35 cellular contexts compared by ENCODE assay signal in genomic region chr1:34695580-34695979, GRCh38. TPM values are rescaled to one million over a fixed set of nuclear protein-coding genes. Genes with fewer than 3 reads are reported as not detected.
DNase-seq lines count a peak whose midpoint lies in the region; ATAC-seq, FAIRE-seq and TF ChIP-seq lines count a peak whose summit lies in the region.
"Had no signal": no experiment of that assay in that cellular context is flagged by ENCODE, and none has a peak within 500 bp of the region (broad histone marks: within the 10 kb centered on the region; RNA-seq: fewer than 3 reads in every experiment).

No MANE protein-coding gene starts in this region.

- no peaks in the 10 kb centered on the region for H3K9me3 ChIP-seq in HepG2 (ENCODE audit: low read length)
- no peaks in the 10 kb centered on the region for H3K9me3 ChIP-seq in right lobe of liver
- H3K9me3 ChIP-seq: BLaER1, ovary, suprapubic skin, upper lobe of left lung had no signal

- POLR2A ChIA-PET in HepG2 (lab: Yijun Ruan, JAX), result no interaction called here

- no peak for FAIRE-seq in HepG2 (lab: Jason Lieb, UNC)
- FAIRE-seq: endothelial cell of umbilical vein, frontal cortex, GM18507, keratinocyte had no signal

- 50% methylated on average over 7 of the region's 7 CpGs for WGBS in HepG2 (ENCODE audit: low lambda C conversion rate)
- 80% methylated on average over 7 of the region's 7 CpGs for WGBS in right lobe of liver (ENCODE audit: insufficient coverage, low coverage, low lambda C conversion rate, missing lambda C conversion rate)

- H3K36me3 Mint-ChIP-seq in activated naive CD8-positive, alpha-beta T cell treated with anti-CD3 and anti-CD28 coated beads for 36 hours, result no peaks in the 10 kb centered on the region
- H3K36me3 Mint-ChIP-seq: activated CD4-positive, alpha-beta memory T cell treated with anti-CD3 and anti-CD28 coated beads for 36 hours; activated naive CD4-positive, alpha-beta T cell treated with anti-CD3 and anti-CD28 coated beads, Interleukin-2, amount 50 U/mL, for 24 hours had no signal

- no peak overlapping the region for H3K27ac Mint-ChIP-seq in activated naive CD8-positive, alpha-beta T cell treated with anti-CD3 and anti-CD28 coated beads for 36 hours
- H3K27ac Mint-ChIP-seq: activated CD4-positive, alpha-beta memory T cell treated with anti-CD3 and anti-CD28 coated beads for 36 hours; activated naive CD4-positive, alpha-beta T cell treated with anti-CD3 and anti-CD28 coated beads, Interleukin-2, amount 50 U/mL, for 24 hours; activated T-helper 17 cell treated with anti-CD3 and anti-CD28 coated beads, Interleukin-2, amount 50 U/mL, for 72 hours; T-helper 17 cell had no signal

- H3K36me3 ChIP-seq in HepG2 (replicated peaks in 1 of 2; ENCODE audit: control insufficient read depth in 1 of 2, insufficient read depth in 2 of 2, low read length in 2 of 2) (no peaks in the 10 kb centered on the region), right lobe of liver (no peaks in the 10 kb centered on the region)
- H3K36me3 ChIP-seq: BLaER1, breast epithelium, heart right ventricle, ovary, suprapubic skin, upper lobe of left lung had no signal

- no peaks in the 10 kb centered on the region for H3K4me1 ChIP-seq in HepG2 (ENCODE audit: insufficient read depth, low read length)
- H3K4me1 ChIP-seq in right lobe of liver, result no peaks in the 10 kb centered on the region
- H3K4me1 ChIP-seq: BLaER1, breast epithelium, heart right ventricle, suprapubic skin, upper lobe of left lung had no signal

- DNase-seq in HepG2 (ENCODE audit: low spot score), result no peak
- DNase-seq in right lobe of liver, result no peak
- DNase-seq in NCI-H1105 (lab: John Stamatoyannopoulos, UW), result peak; percentile 51
- DNase-seq in NCI-H510A (lab: John Stamatoyannopoulos, UW), result peak; percentile 77
- no peak for DNase-seq in HK-2 (ENCODE audit: unreplicated experiment)
- DNase-seq in activated naive CD8-positive, alpha-beta T cell treated with anti-CD3 and anti-CD28 coated beads for 36 hours, result no peak
- DNase-seq: activated CD4-positive, alpha-beta memory T cell treated with anti-CD3 and anti-CD28 coated beads for 36 hours; activated CD4-positive, CD25-positive, alpha-beta regulatory T cell treated with anti-CD3 and anti-CD28 coated beads, Interleukin-2, amount 50 U/mL, for 72 hours; activated CD8-positive, alpha-beta memory T cell treated with anti-CD3 and anti-CD28 coated beads, Interleukin-2, amount 50 U/mL, for 48 hours; heart right ventricle; left ventricle myocardium superior; OCI-M1; ovary; retina; stimulated activated naive CD4-positive, alpha-beta T cell treated with Interleukin-2 at 50 U/mL for 16 hours; T-helper 17 cell; upper lobe of left lung had no signal

- H3K27me3 Mint-ChIP-seq in activated naive CD8-positive, alpha-beta T cell treated with anti-CD3 and anti-CD28 coated beads for 36 hours, result peaks cover 11% of the 10 kb centered on the region

- no peak overlapping the region for H3K9ac ChIP-seq in HepG2 (ENCODE audit: insufficient read depth, low read depth, low read length)
- H3K9ac ChIP-seq: BLaER1, GM23248 had no signal

- no peaks in the 10 kb centered on the region for H3K4me1 Mint-ChIP-seq in activated naive CD8-positive, alpha-beta T cell treated with anti-CD3 and anti-CD28 coated beads for 36 hours
- H3K4me1 Mint-ChIP-seq: activated naive CD4-positive, alpha-beta T cell treated with anti-CD3 and anti-CD28 coated beads, Interleukin-2, amount 50 U/mL, for 24 hours; activated T-helper 17 cell treated with anti-CD3 and anti-CD28 coated beads, Interleukin-2, amount 50 U/mL, for 72 hours; T-helper 17 cell had no signal

- H3K27ac ChIP-seq in HepG2 (ENCODE audit: extremely low read length, insufficient read depth, low read length), result no peak overlapping the region
- no peak overlapping the region for H3K27ac ChIP-seq in right lobe of liver
- H3K27ac ChIP-seq: BLaER1, breast epithelium, GM23248, heart right ventricle, ovary, RWPE1, skin epidermis, suprapubic skin, upper lobe of left lung had no signal

- in situ Hi-C loops in HepG2 (cut with HindIII; ENCODE audit: extremely low pct_ligation_motif_present, low pct_unique_long_range_greater_than_20kb), result no loop called here

- H4K20me1 ChIP-seq in HepG2 (ENCODE audit: insufficient read depth, low read length), result no peaks in the 10 kb centered on the region
- H4K20me1 ChIP-seq: BLaER1 had no signal

- BruUV-seq in HepG2 (replicated peaks; lab: Mats Ljungman, UMichigan), result no TSS peak

- TF ChIP-seq EP300 in HepG2 (IDR thresholded peaks at IDR 0.05; ENCODE audit: low read depth in 2 of 2, low read length in 2 of 2), result no peak
- TF ChIP-seq EP300 in HepG2 (CRISPR knock-in tag; IDR thresholded peaks at IDR 0.05; ENCODE audit: borderline replicate concordance), result no peak

- no peak overlapping the region for H3K4me3 Mint-ChIP-seq in activated naive CD8-positive, alpha-beta T cell treated with anti-CD3 and anti-CD28 coated beads for 36 hours
- H3K4me3 Mint-ChIP-seq: activated CD4-positive, alpha-beta memory T cell treated with anti-CD3 and anti-CD28 coated beads for 36 hours; activated naive CD4-positive, alpha-beta T cell treated with anti-CD3 and anti-CD28 coated beads, Interleukin-2, amount 50 U/mL, for 24 hours; activated T-helper 17 cell treated with anti-CD3 and anti-CD28 coated beads, Interleukin-2, amount 50 U/mL, for 72 hours; T-helper 17 cell had no signal

- no peak overlapping the region for H3K4me3 ChIP-seq in HepG2 (replicated peaks in 1 of 3; ENCODE audit: insufficient read depth in 1 of 3, low read depth in 2 of 3, low read length in 3 of 3)
- H3K4me3 ChIP-seq in right lobe of liver, result no peak overlapping the region
- H3K4me3 ChIP-seq: BLaER1, breast epithelium, GM23248, heart right ventricle, ovary, skin epidermis, suprapubic skin, upper lobe of left lung had no signal

- no peak overlapping the region for H2AFZ ChIP-seq in HepG2 (ENCODE audit: low read length)
- H2AFZ ChIP-seq: GM23248 had no signal

- intact Hi-C loops in HepG2 (cut with micrococcal nuclease; ENCODE audit: unreplicated experiment) (no loop called here), right lobe of liver (cut with DNase I) (no loop called here)

- H3K27me3 ChIP-seq in HepG2 (ENCODE audit: control insufficient read depth in 1 of 2, insufficient read depth in 2 of 2, low read length in 2 of 2) (peaks cover 0 to 6% of the 10 kb centered on the region in 2 experiments; a peak in 2 of 5 replicates), right lobe of liver (no peaks in the 10 kb centered on the region)
- H3K27me3 ChIP-seq: BLaER1, breast epithelium, ovary, upper lobe of left lung had no signal

- no peaks in the 10 kb centered on the region for H3K9me3 Mint-ChIP-seq in activated naive CD8-positive, alpha-beta T cell treated with anti-CD3 and anti-CD28 coated beads for 36 hours
- H3K9me3 Mint-ChIP-seq: activated CD4-positive, alpha-beta memory T cell treated with anti-CD3 and anti-CD28 coated beads for 36 hours; activated naive CD4-positive, alpha-beta T cell treated with anti-CD3 and anti-CD28 coated beads, Interleukin-2, amount 50 U/mL, for 24 hours; activated T-helper 17 cell treated with anti-CD3 and anti-CD28 coated beads, Interleukin-2, amount 50 U/mL, for 72 hours had no signal

- no peak for ATAC-seq in HepG2
- ATAC-seq in right lobe of liver, result no peak
- ATAC-seq in HG03139 (IDR thresholded peaks at IDR 0.05; ENCODE audit: unreplicated experiment), result no peak
- ATAC-seq: activated T-helper 17 cell treated with anti-CD3 and anti-CD28 coated beads, Interleukin-2, amount 50 U/mL, for 72 hours; heart right ventricle; left ventricle myocardium superior; T-helper 17 cell had no signal

- CTCF ChIA-PET in HepG2 (lab: Yijun Ruan, JAX; ENCODE audit: low intra/inter-chr PET ratio, low total read pairs), result no interaction called here

- TF ChIP-seq CTCF in HepG2 (CRISPR knock-in tag; IDR thresholded peaks at IDR 0.05) (no peak), right lobe of liver (IDR thresholded peaks at IDR 0.05) (no peak)

- H3K4me2 ChIP-seq in HepG2 (ENCODE audit: low read depth, low read length), result no peak overlapping the region
- H3K4me2 ChIP-seq: BLaER1 had no signal

- TF ChIP-seq POLR2A in HepG2 (IDR thresholded peaks at IDR 0.05; ENCODE audit: insufficient read depth in 1 of 2, low read depth in 2 of 2, low read length in 2 of 2) (no peak), right lobe of liver (IDR thresholded peaks at IDR 0.05) (no peak)

- no peaks in the 10 kb centered on the region for H3K79me2 ChIP-seq in HepG2 (ENCODE audit: insufficient read depth, low read length)

- TF ChIP-seq RAD21 in HepG2 (CRISPR knock-in tag; IDR thresholded peaks at IDR 0.05), result no peak

TF ChIP-seq in HepG2, 621 proteins besides CTCF, POLR2A, EP300 and RAD21:
- TF ChIP-seq MAF1 (CRISPR knock-in tag; IDR thresholded peaks at IDR 0.05; ENCODE audit: borderline replicate concordance), result no peak
- 0 out of 2 replicates have a peak, but pooled peaks have one; percentile 23 for TF ChIP-seq LCORL (IDR thresholded peaks at IDR 0.05)
- no peak for TF ChIP-seq LCORL (CRISPR knock-in tag; IDR thresholded peaks at IDR 0.05)

RNA-seq across cellular contexts. Expression of gene GJB5, which starts 59.3 kb away (rescaled TPM):
- total RNA-seq in HepG2 (2016; rRNA removed; fragmentation: Illumina TruSeq; extraction: Trizol), result not detected in 2 replicates
- total RNA-seq in HepG2 (2016; cell fraction: cytosol; rRNA removed; fragmentation: Illumina TruSeq; extraction: Trizol; ENCODE audit: low read depth), result not detected in 2 replicates
- total RNA-seq in HepG2 (2016; cell fraction: insoluble cytoplasmic fraction; rRNA removed; fragmentation: Illumina TruSeq; extraction: Trizol), result not detected in 2 replicates
- total RNA-seq in HepG2 (2016; cell fraction: membrane; rRNA removed; fragmentation: Illumina TruSeq; extraction: Trizol), result not detected in 2 replicates
- not detected in 2 replicates for total RNA-seq in HepG2 (2016; cell fraction: nucleus; rRNA removed; fragmentation: Illumina TruSeq; extraction: Trizol)
- not detected in 2 replicates for polyA plus RNA-seq in HepG2 (2011; rRNA removed)
- not detected in 2 replicates for polyA plus RNA-seq in HepG2 (2011; cell fraction: cytosol; rRNA removed)
- not detected in 2 replicates for polyA plus RNA-seq in HepG2 (2011; cell fraction: nucleus; rRNA removed)
- not detected in 2 replicates for polyA plus RNA-seq in HepG2 (2012)
- polyA plus RNA-seq in HepG2 (2016; cell fraction: cytosol; fragmentation: Illumina TruSeq; extraction: Trizol; ENCODE audit: low read depth), result not detected in 2 replicates
- polyA plus RNA-seq in HepG2 (2016; cell fraction: insoluble cytoplasmic fraction; fragmentation: Illumina TruSeq; extraction: Trizol; ENCODE audit: low read depth), result not detected in 2 replicates
- not detected in 2 replicates for polyA plus RNA-seq in HepG2 (2016; cell fraction: membrane; fragmentation: Illumina TruSeq; extraction: Trizol; ENCODE audit: low read depth)
- polyA plus RNA-seq in HepG2 (2016; cell fraction: nucleus; fragmentation: Illumina TruSeq; extraction: Trizol; ENCODE audit: insufficient read depth, low read depth), result not detected in 2 replicates
- polyA minus RNA-seq in HepG2 (2011; rRNA and poly(A)+ RNA removed; ENCODE audit: low replicate concordance), result 16.6 TPM in 1 of 2 replicates, not detected in the other
- polyA minus RNA-seq in HepG2 (2011; cell fraction: cytosol; rRNA and poly(A)+ RNA removed), result not detected in 2 replicates
- polyA minus RNA-seq in HepG2 (2011; cell fraction: nucleus; rRNA and poly(A)+ RNA removed), result not detected in 2 replicates
- total RNA-seq in right lobe of liver, result not detected
- not detected for total RNA-seq in activated naive CD8-positive, alpha-beta T cell treated with anti-CD3 and anti-CD28 coated beads for 36 hours
- total RNA-seq: activated CD4-positive, alpha-beta memory T cell treated with anti-CD3 and anti-CD28 coated beads for 36 hours; activated T-helper 17 cell treated with anti-CD3 and anti-CD28 coated beads, Interleukin-2, amount 50 U/mL, for 72 hours; chondrocyte; endothelial cell of umbilical vein; frontal cortex; GM23248; heart right ventricle; HT-29; left ventricle myocardium superior; ovary; SK-MEL-5; T-helper 17 cell had no signal
- polyA plus RNA-seq: AG04450, endothelial cell of umbilical vein, heart right ventricle, neural cell, ovary had no signal

Comparison
In these comparisons a context has a peak if more than half of its experiments do, and no peak if none do; other contexts are left out.
1. DNase-seq: peak in NCI-H1105 (single experiment) and NCI-H510A (single experiment); none in HepG2 (single experiment), right lobe of liver (0 of 3), HK-2 (single experiment) and activated naive CD8-positive, alpha-beta T cell treated with anti-CD3 and anti-CD28 coated beads for 36 hours (single experiment).